ENCODE assay signal across 19 cellular contexts in the genomic region with DNA sequence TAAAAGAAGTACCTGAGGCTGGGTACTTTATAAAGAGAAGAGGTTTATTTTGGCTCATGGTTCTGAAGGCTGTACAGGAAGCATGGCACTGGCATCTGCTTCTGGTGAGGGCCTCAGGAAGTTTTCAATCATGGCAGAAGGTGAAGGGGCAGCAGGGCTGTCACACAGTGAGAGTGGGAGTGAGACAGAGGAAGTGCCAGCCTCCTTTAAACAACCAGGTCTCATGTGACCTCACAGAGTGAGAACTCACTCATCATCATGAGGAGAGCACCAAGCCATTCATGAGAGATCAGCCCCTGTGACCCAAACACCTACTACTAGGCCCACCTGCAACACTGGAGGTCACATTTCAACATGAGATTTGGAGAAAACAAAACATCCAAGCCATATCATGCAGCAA. TPM values are rescaled to one million over a fixed set of nuclear protein-coding genes. Genes with fewer than 3 reads are reported as not detected.
DNase-seq lines count a peak whose midpoint lies in the region; ATAC-seq lines count a peak whose summit lies in the region.
"Had no signal": no experiment of that assay in that cellular context is flagged by ENCODE, and none has a peak within 500 bp of the region (broad histone marks: within the 10 kb centered on the region; RNA-seq: fewer than 3 reads in every experiment).

No MANE protein-coding gene starts in this region.

- peak overlapping the region; percentile 14 for H3K27ac ChIP-seq in angular gyrus (ENCODE audit: low read depth, low read length)
- H3K27ac ChIP-seq: neural progenitor cell, Peyer's patch, tibial artery had no signal

- in situ Hi-C loops in KBM-7 (cut with MboI; ENCODE audit: low pct_unique_long_range_greater_than_20kb, low sequenced_read_pairs), result no loop called here

- H3K27me3 Mint-ChIP-seq in activated naive CD4-positive, alpha-beta T cell treated with anti-CD3 and anti-CD28 coated beads, Interleukin-2, amount 10 ng/mL, durations not matched to agents 7 days and 5 days, result no peaks in the 10 kb centered on the region
- no peaks in the 10 kb centered on the region for H3K27me3 Mint-ChIP-seq in stimulated activated memory B cell treated with anti-CD40 and anti-IgM and Interleukin-4, amounts not matched to agents 10 μg/mL and 1 μg/mL and 100 μg/mL, for 72 hours

- no peak overlapping the region for H3K4me3 Mint-ChIP-seq in activated naive CD4-positive, alpha-beta T cell treated with anti-CD3 and anti-CD28 coated beads, Interleukin-2, amount 10 ng/mL, durations not matched to agents 7 days and 5 days
- no peak overlapping the region for H3K4me3 Mint-ChIP-seq in stimulated activated memory B cell treated with anti-CD40 and anti-IgM and Interleukin-4, amounts not matched to agents 10 μg/mL and 1 μg/mL and 100 μg/mL, for 72 hours
- H3K4me3 Mint-ChIP-seq: CD8-positive, alpha-beta T cell; neural progenitor cell; T-helper 2 cell treated with Interferon-gamma antibody and Interleukin-4, amounts not matched to agents 5 μg/mL and 100 μg/mL, for 36 hours had no signal

- peak overlapping the region; percentile 39 to 97 for H3K27ac Mint-ChIP-seq in activated naive CD4-positive, alpha-beta T cell treated with anti-CD3 and anti-CD28 coated beads, Interleukin-2, amount 50 U/mL, for 72 hours
- no peak overlapping the region for H3K27ac Mint-ChIP-seq in activated naive CD4-positive, alpha-beta T cell treated with anti-CD3 and anti-CD28 coated beads, Interleukin-2, amount 10 ng/mL, durations not matched to agents 7 days and 5 days
- peak overlapping the region; percentile 83 for H3K27ac Mint-ChIP-seq in stimulated activated memory B cell treated with anti-CD40 and anti-IgM and Interleukin-4, amounts not matched to agents 10 μg/mL and 1 μg/mL and 100 μg/mL, for 72 hours
- H3K27ac Mint-ChIP-seq: CD8-positive, alpha-beta T cell; neural progenitor cell; T-helper 2 cell treated with Interferon-gamma antibody and Interleukin-4, amounts not matched to agents 5 μg/mL and 100 μg/mL, for 36 hours had no signal

- CTCF ChIA-PET in activated naive CD4-positive, alpha-beta T cell treated with anti-CD3 and anti-CD28 coated beads, Interleukin-2, amount 10 ng/mL, durations not matched to agents 7 days and 5 days (lab: Charles Lee), result no interaction called here

- H3K36me3 Mint-ChIP-seq in activated naive CD4-positive, alpha-beta T cell treated with anti-CD3 and anti-CD28 coated beads, Interleukin-2, amount 50 U/mL, for 72 hours, result peaks cover 9 to 78% of the 10 kb centered on the region in 2 donors
- H3K36me3 Mint-ChIP-seq in activated naive CD4-positive, alpha-beta T cell treated with anti-CD3 and anti-CD28 coated beads, Interleukin-2, amount 10 ng/mL, durations not matched to agents 7 days and 5 days, result peaks cover 6% of the 10 kb centered on the region
- H3K36me3 Mint-ChIP-seq in stimulated activated memory B cell treated with anti-CD40 and anti-IgM and Interleukin-4, amounts not matched to agents 10 μg/mL and 1 μg/mL and 100 μg/mL, for 72 hours, result peaks cover 21% of the 10 kb centered on the region
- H3K36me3 Mint-ChIP-seq: CD8-positive, alpha-beta T cell; neural progenitor cell had no signal

- H3K4me1 Mint-ChIP-seq in activated naive CD4-positive, alpha-beta T cell treated with anti-CD3 and anti-CD28 coated beads, Interleukin-2, amount 10 ng/mL, durations not matched to agents 7 days and 5 days, result peaks cover 27% of the 10 kb centered on the region
- H3K4me1 Mint-ChIP-seq in stimulated activated memory B cell treated with anti-CD40 and anti-IgM and Interleukin-4, amounts not matched to agents 10 μg/mL and 1 μg/mL and 100 μg/mL, for 72 hours, result peaks cover 65% of the 10 kb centered on the region

- no peak for DNase-seq in activated naive CD4-positive, alpha-beta T cell treated with anti-CD3 and anti-CD28 coated beads, Interleukin-2, amount 50 U/mL, for 72 hours (ENCODE audit: low spot score in 2 of 2)
- DNase-seq in activated naive CD4-positive, alpha-beta T cell treated with anti-CD3 and anti-CD28 coated beads, Interleukin-2, amount 10 ng/mL, durations not matched to agents 7 days and 5 days, result no peak
- peak; percentile 46 for DNase-seq in KBM-7
- DNase-seq in mucosa of gallbladder (ENCODE audit: low spot score), result no peak
- DNase-seq: activated gamma-delta T cell; CD8-positive, alpha-beta T cell; DMS53; GOT3; left colon; NCI-H1436 treated with DMSO at 0.1 percent for 48 hours; NCI-H748 treated with DMSO at 0.1 percent for 48 hours; Peyer's patch; tibial artery had no signal

- peaks cover 17 to 67% of the 10 kb centered on the region in 2 donors for H3K9me3 Mint-ChIP-seq in activated naive CD4-positive, alpha-beta T cell treated with anti-CD3 and anti-CD28 coated beads, Interleukin-2, amount 50 U/mL, for 72 hours
- H3K9me3 Mint-ChIP-seq in activated naive CD4-positive, alpha-beta T cell treated with anti-CD3 and anti-CD28 coated beads, Interleukin-2, amount 10 ng/mL, durations not matched to agents 7 days and 5 days, result peaks cover 30% of the 10 kb centered on the region
- H3K9me3 Mint-ChIP-seq in stimulated activated memory B cell treated with anti-CD40 and anti-IgM and Interleukin-4, amounts not matched to agents 10 μg/mL and 1 μg/mL and 100 μg/mL, for 72 hours, result peaks cover 10% of the 10 kb centered on the region

- peak in 1 of 2 donors; percentile 61 for ATAC-seq in activated naive CD4-positive, alpha-beta T cell treated with anti-CD3 and anti-CD28 coated beads, Interleukin-2, amount 50 U/mL, for 72 hours
- ATAC-seq in stimulated activated memory B cell treated with anti-CD40 and anti-IgM and Interleukin-4, amounts not matched to agents 10 μg/mL and 1 μg/mL and 100 μg/mL, for 72 hours, result peak; percentile 34
- ATAC-seq in GM19324 (IDR thresholded peaks at IDR 0.05; ENCODE audit: low FRiP score, unreplicated experiment) (no peak), HG02938 (IDR thresholded peaks at IDR 0.05; ENCODE audit: unreplicated experiment) (no peak)
- ATAC-seq: CD8-positive, alpha-beta T cell; left colon had no signal

RNA-seq across cellular contexts. Expression of a gene that starts 9.3 kb away (rescaled TPM):
- total RNA-seq in activated naive CD4-positive, alpha-beta T cell treated with anti-CD3 and anti-CD28 coated beads, Interleukin-2, amount 50 U/mL, for 72 hours, result 100 to 1,000 TPM in 1 of 2 donors, 10 to 100 TPM in 1; 94.3 to 111 TPM
- total RNA-seq in mucosa of gallbladder, result 11.4 TPM
